22 cellular contexts compared by ENCODE assay signal in genomic region chr7:22683379-22683778, GRCh38. TPM values are rescaled to one million over a fixed set of nuclear protein-coding genes. Genes with fewer than 3 reads are reported as not detected.
"Had no signal": no experiment of that assay in that cellular context is flagged by ENCODE, and none has a peak within 500 bp of the region (broad histone marks: within the 10 kb centered on the region; RNA-seq: fewer than 3 reads in every experiment).

No MANE protein-coding gene starts in this region.

- H3K27me3 Mint-ChIP-seq: memory B cell, progenitor cell of endocrine pancreas had no signal

- DNase-seq: effector memory CD8-positive, alpha-beta T cell; foreskin fibroblast; kidney; left cardiac atrium; left ventricle myocardium inferior; lower lobe of right lung; midbrain; occipital lobe; pancreas; right cardiac atrium; stimulated activated CD4-positive, alpha-beta T cell treated with anti-CD3 and anti-CD28 coated beads, Interleukin-2, amount 100 ng/mL, for 48 hours; stimulated activated naive CD8-positive, alpha-beta T cell treated with anti-CD3 and anti-CD28 coated beads, Interleukin-15, amount 100 ng/mL, for 72 hours; testis had no signal

- ATAC-seq: effector memory CD8-positive, alpha-beta T cell; gastroesophageal sphincter; left cardiac atrium; lower lobe of right lung; pancreas; right cardiac atrium; stimulated activated effector memory CD8-positive, alpha-beta T cell treated with anti-CD3 and anti-CD28 coated beads, Interleukin-12 subunit alpha, Interleukin-12 subunit beta, amount 100 ng/mL, for 72 hours; stimulated activated naive CD8-positive, alpha-beta T cell treated with anti-CD3 and anti-CD28 coated beads, Interleukin-15, amount 100 ng/mL, for 72 hours had no signal

- H3K27ac Mint-ChIP-seq: effector memory CD8-positive, alpha-beta T cell; memory B cell; nephron; progenitor cell of endocrine pancreas; stimulated activated effector memory CD8-positive, alpha-beta T cell treated with anti-CD3 and anti-CD28 coated beads, Interleukin-12 subunit alpha, Interleukin-12 subunit beta, amount 100 ng/mL, for 72 hours; stimulated activated naive CD8-positive, alpha-beta T cell treated with anti-CD3 and anti-CD28 coated beads, Interleukin-15, amount 100 ng/mL, for 72 hours had no signal

- FAIRE-seq: kidney, pancreas had no signal

- H3K4me2 ChIP-seq: smooth muscle cell had no signal

- H3K4me1 ChIP-seq: left ventricle myocardium inferior, lower lobe of right lung, pancreas, testis had no signal

- H3K27me3 ChIP-seq: esophagus muscularis mucosa, gastroesophageal sphincter, pancreas, testis, tibial nerve had no signal

- H3K9me3 ChIP-seq: esophagus muscularis mucosa, gastroesophageal sphincter, left ventricle myocardium inferior, lower lobe of right lung, pancreas, testis, tibial nerve had no signal

- H3K4me3 ChIP-seq: esophagus muscularis mucosa, gastroesophageal sphincter, left ventricle myocardium inferior, lower lobe of right lung, pancreas, smooth muscle cell, testis, tibial nerve had no signal

- H3K9me3 Mint-ChIP-seq: effector memory CD8-positive, alpha-beta T cell; memory B cell; nephron had no signal

- H3K27ac ChIP-seq: epithelial cell of prostate, esophagus muscularis mucosa, gastroesophageal sphincter, left ventricle myocardium inferior, lower lobe of right lung, pancreas, testis, tibial nerve had no signal

- H3K36me3 Mint-ChIP-seq: stimulated activated effector memory CD8-positive, alpha-beta T cell treated with anti-CD3 and anti-CD28 coated beads, Interleukin-12 subunit alpha, Interleukin-12 subunit beta, amount 100 ng/mL, for 72 hours had no signal

- H3K4me3 Mint-ChIP-seq: effector memory CD8-positive, alpha-beta T cell; memory B cell; nephron; stimulated activated effector memory CD8-positive, alpha-beta T cell treated with anti-CD3 and anti-CD28 coated beads, Interleukin-12 subunit alpha, Interleukin-12 subunit beta, amount 100 ng/mL, for 72 hours; stimulated activated naive CD8-positive, alpha-beta T cell treated with anti-CD3 and anti-CD28 coated beads, Interleukin-15, amount 100 ng/mL, for 72 hours had no signal

- H3K36me3 ChIP-seq: esophagus muscularis mucosa, gastroesophageal sphincter, left ventricle myocardium inferior, lower lobe of right lung, pancreas, tibial nerve had no signal

RNA-seq across cellular contexts. Expression of gene IL6, which starts 43.6 kb away (rescaled TPM):
- total RNA-seq: occipital lobe, progenitor cell of endocrine pancreas, testis had no signal
